20 cellular contexts compared by ENCODE assay signal in the genomic region with DNA sequence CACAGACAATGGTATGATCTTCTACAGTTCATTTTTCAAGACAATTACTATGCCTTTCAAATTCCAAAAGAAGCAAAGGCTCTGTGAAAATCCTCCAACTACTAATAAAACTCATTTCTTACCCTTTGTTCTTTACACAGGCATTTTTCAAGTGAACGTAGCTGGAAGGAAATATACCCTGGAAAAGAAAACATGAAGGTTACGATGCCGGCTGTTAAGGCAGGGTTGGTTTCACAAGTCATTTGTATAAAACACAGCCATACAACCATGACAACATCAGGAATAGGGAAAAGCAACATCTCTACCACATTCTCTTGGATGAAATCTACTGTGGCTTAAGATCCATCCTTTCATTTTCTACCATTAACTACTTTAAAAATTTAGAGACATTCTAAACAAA.
DNase-seq lines count a peak whose midpoint lies in the region; ATAC-seq and TF ChIP-seq lines count a peak whose summit lies in the region.
"Had no signal": no experiment of that assay in that cellular context is flagged by ENCODE, and none has a peak within 500 bp of the region (broad histone marks: within the 10 kb centered on the region; RNA-seq: fewer than 3 reads in every experiment).

No MANE protein-coding gene starts in this region.

- TF ChIP-seq CTCF in mesothelial cell of epicardium (IDR thresholded peaks at IDR 0.05; ENCODE audit: unreplicated experiment), result no peak

- no peak overlapping the region for H3K27ac Mint-ChIP-seq in activated CD4-positive, alpha-beta T cell treated with anti-CD3 and anti-CD28 coated beads, Interleukin-2, amount 10 ng/mL, durations not matched to agents 24 days and 14 days
- H3K27ac Mint-ChIP-seq in mesothelial cell of epicardium, result peak overlapping the region; percentile 77
- H3K27ac Mint-ChIP-seq: B cell; CD8-positive, alpha-beta memory T cell; IgD-negative memory B cell had no signal

- no peaks in the 10 kb centered on the region for H3K9me3 Mint-ChIP-seq in activated CD4-positive, alpha-beta T cell treated with anti-CD3 and anti-CD28 coated beads, Interleukin-2, amount 10 ng/mL, durations not matched to agents 24 days and 14 days
- H3K9me3 Mint-ChIP-seq in mesothelial cell of epicardium, result no peaks in the 10 kb centered on the region
- H3K9me3 Mint-ChIP-seq: CD8-positive, alpha-beta memory T cell; IgD-negative memory B cell had no signal

- H3K36me3 Mint-ChIP-seq in activated CD4-positive, alpha-beta T cell treated with anti-CD3 and anti-CD28 coated beads, Interleukin-2, amount 10 ng/mL, durations not matched to agents 24 days and 14 days (ENCODE audit: low read depth), result no peaks in the 10 kb centered on the region
- H3K36me3 Mint-ChIP-seq in mesothelial cell of epicardium, result peaks cover 3% of the 10 kb centered on the region
- H3K36me3 Mint-ChIP-seq: CD8-positive, alpha-beta memory T cell; IgD-negative memory B cell had no signal

- intact Hi-C loops in activated CD4-positive, alpha-beta T cell treated with anti-CD3 and anti-CD28 coated beads, Interleukin-2, amount 10 ng/mL, durations not matched to agents 24 days and 14 days (cut with micrococcal nuclease), result no loop called here
- intact Hi-C loops in Right ventricle myocardium inferior (cut with DNase I), result no loop called here

- DNase-seq in activated CD4-positive, alpha-beta T cell treated with anti-CD3 and anti-CD28 coated beads, Interleukin-2, amount 10 ng/mL, durations not matched to agents 24 days and 14 days, result peak; percentile 26
- DNase-seq in activated CD4-positive, alpha-beta T cell treated with anti-CD3 and anti-CD28 coated beads, Interleukin-2, amount 50 U/mL, for 4 hours, result no peak
- DNase-seq in fibroblast of gingiva (ENCODE audit: low read depth), result peak; percentile 9
- no peak for DNase-seq in mesothelial cell of epicardium (ENCODE audit: low spot score in 2 of 2, unreplicated experiment in 2 of 2)
- no peak for DNase-seq in left lobe of liver (ENCODE audit: low spot score)
- no peak for DNase-seq in DMS53 treated with DMSO at 0.1 percent for 48 hours (lab: John Stamatoyannopoulos, UW; ENCODE audit: unreplicated experiment)
- no peak for DNase-seq in Right ventricle myocardium inferior (ENCODE audit: missing footprints)
- DNase-seq: CD8-positive, alpha-beta memory T cell; DMS 273 treated with DMSO at 0.1 percent for 48 hours; DMS79 treated with DMSO at 0.1 percent for 48 hours; GF-D8; HCEC 1CT; MM.1S; NCI-H1694; NCI-H2029 treated with DMSO at 0.1 percent for 48 hours; NCI-H526 treated with DMSO at 0.1 percent for 48 hours; PC-9; Right ventricle myocardium superior had no signal

- no peak for ATAC-seq in left lobe of liver
- no peak for ATAC-seq in Right ventricle myocardium inferior

- H3K4me3 Mint-ChIP-seq in activated CD4-positive, alpha-beta T cell treated with anti-CD3 and anti-CD28 coated beads, Interleukin-2, amount 10 ng/mL, durations not matched to agents 24 days and 14 days, result no peak overlapping the region
- H3K4me3 Mint-ChIP-seq in mesothelial cell of epicardium, result no peak overlapping the region
- H3K4me3 Mint-ChIP-seq: B cell; CD8-positive, alpha-beta memory T cell; IgD-negative memory B cell had no signal

- H3K4me1 Mint-ChIP-seq in activated CD4-positive, alpha-beta T cell treated with anti-CD3 and anti-CD28 coated beads, Interleukin-2, amount 10 ng/mL, durations not matched to agents 24 days and 14 days, result no peaks in the 10 kb centered on the region
- H3K4me1 Mint-ChIP-seq in mesothelial cell of epicardium, result peaks cover 23% of the 10 kb centered on the region
- H3K4me1 Mint-ChIP-seq: B cell; CD8-positive, alpha-beta memory T cell had no signal

- no peaks in the 10 kb centered on the region for H3K27me3 Mint-ChIP-seq in activated CD4-positive, alpha-beta T cell treated with anti-CD3 and anti-CD28 coated beads, Interleukin-2, amount 10 ng/mL, durations not matched to agents 24 days and 14 days
- H3K27me3 Mint-ChIP-seq in mesothelial cell of epicardium (ENCODE audit: low read depth), result no peaks in the 10 kb centered on the region
- H3K27me3 Mint-ChIP-seq: B cell had no signal

Comparison
In these comparisons a context has a peak if more than half of its experiments do, and no peak if none do; other contexts are left out.
1. DNase-seq: peak in activated CD4-positive, alpha-beta T cell treated with anti-CD3 and anti-CD28 coated beads, Interleukin-2, amount 10 ng/mL, durations not matched to agents 24 days and 14 days (single experiment) and fibroblast of gingiva (single experiment); none in activated CD4-positive, alpha-beta T cell treated with anti-CD3 and anti-CD28 coated beads, Interleukin-2, amount 50 U/mL, for 4 hours (0 of 2), mesothelial cell of epicardium (0 of 2), left lobe of liver (single experiment), DMS53 treated with DMSO at 0.1 percent for 48 hours (single experiment) and Right ventricle myocardium inferior (single experiment).